Comparison of ENCODE assay signal across 26 cellular contexts in the genomic region with DNA sequence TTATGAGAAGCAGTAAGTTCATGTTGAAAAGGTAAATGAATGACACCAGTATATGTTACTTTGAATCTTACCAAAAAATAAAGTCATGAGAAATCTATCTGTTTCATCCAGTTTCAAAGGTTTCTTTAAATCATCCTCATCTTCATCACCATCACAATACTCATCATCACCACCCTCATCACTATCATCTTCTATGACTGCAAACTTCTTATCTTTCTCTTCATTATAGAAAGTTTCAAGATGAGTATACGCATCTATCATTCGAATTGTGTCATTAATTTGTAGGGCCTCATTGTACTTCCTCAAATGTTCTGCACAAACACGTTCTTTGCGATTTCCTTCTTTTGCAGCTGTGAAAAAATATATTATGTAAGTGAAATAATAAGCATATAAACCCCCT. TPM values are rescaled to one million over a fixed set of nuclear protein-coding genes. Genes with fewer than 3 reads are reported as not detected.
"Had no signal": no experiment of that assay in that cellular context is flagged by ENCODE, and none has a peak within 500 bp of the region (broad histone marks: within the 10 kb centered on the region; RNA-seq: fewer than 3 reads in every experiment).

No MANE protein-coding gene starts in this region.

- H3K4me1 Mint-ChIP-seq: activated naive CD8-positive, alpha-beta T cell treated with anti-CD3 and anti-CD28 coated beads, Interleukin-2, amount 10 ng/mL, durations not matched to agents 7 days and 5 days had no signal

- H3K4me1 ChIP-seq: adrenal gland had no signal

- H3K9me3 ChIP-seq: adrenal gland, MG63 had no signal

- H3K9me3 Mint-ChIP-seq: activated CD4-positive, alpha-beta memory T cell treated with anti-CD3 and anti-CD28 coated beads, Interleukin-2, amount 10 ng/mL, durations not matched to agents 7 days and 5 days; activated naive CD8-positive, alpha-beta T cell treated with anti-CD3 and anti-CD28 coated beads, Interleukin-2, amount 10 ng/mL, durations not matched to agents 7 days and 5 days; T-helper 2 cell treated with Interferon-gamma antibody and Interleukin-4, amounts not matched to agents 5 μg/mL and 100 μg/mL, for 36 hours had no signal

- H3K27me3 Mint-ChIP-seq: activated CD4-positive, alpha-beta memory T cell treated with anti-CD3 and anti-CD28 coated beads, Interleukin-2, amount 10 ng/mL, durations not matched to agents 7 days and 5 days; activated naive CD8-positive, alpha-beta T cell treated with anti-CD3 and anti-CD28 coated beads, Interleukin-2, amount 10 ng/mL, durations not matched to agents 7 days and 5 days had no signal

- DNase-seq: activated CD4-positive, alpha-beta memory T cell treated with anti-CD3 and anti-CD28 coated beads, Interleukin-2, amount 10 ng/mL, durations not matched to agents 7 days and 5 days; activated CD4-positive, alpha-beta T cell treated with anti-CD3 and anti-CD28 coated beads, Interleukin-2, amount 50 U/mL, for 1 hour; activated naive CD4-positive, alpha-beta T cell treated with anti-CD3 and anti-CD28 coated beads, Interleukin-2, amount 50 U/mL, for 16 hours; activated naive CD8-positive, alpha-beta T cell treated with anti-CD3 and anti-CD28 coated beads, Interleukin-2, amount 10 ng/mL, durations not matched to agents 7 days and 5 days; activated T-cell treated with anti-CD3 and anti-CD28 coated beads for 4 hours; adrenal gland; anterior cingulate cortex; cerebellar nuclear complex; MG63; NCI-H1092; NCI-H1417; NCI-H1694 treated with DMSO at 0.1 percent for 48 hours; NCI-H2029 treated with DMSO at 0.1 percent for 48 hours; NCI-H345; NCI-H510A; NCI-H526 treated with DMSO at 0.1 percent for 48 hours; NCI-H82; OCI-M1; RPMI8226; T-helper 1 cell had no signal

- H3K4me2 ChIP-seq: KMS-11 had no signal

- H3K9ac ChIP-seq: KMS-11 had no signal

- H3K4me3 ChIP-seq: adrenal gland, MG63, SK-N-MC had no signal

- H3K36me3 ChIP-seq: MG63 had no signal

- ATAC-seq: Panc1, Right ventricle myocardium inferior had no signal

- H3K27ac ChIP-seq: adrenal gland, KMS-11, SK-N-MC had no signal

- H3K27me3 ChIP-seq: adrenal gland, MG63 had no signal

- H3K4me3 Mint-ChIP-seq: activated CD4-positive, alpha-beta memory T cell treated with anti-CD3 and anti-CD28 coated beads, Interleukin-2, amount 10 ng/mL, durations not matched to agents 7 days and 5 days; activated naive CD8-positive, alpha-beta T cell treated with anti-CD3 and anti-CD28 coated beads, Interleukin-2, amount 10 ng/mL, durations not matched to agents 7 days and 5 days; T-helper 2 cell treated with Interferon-gamma antibody and Interleukin-4, amounts not matched to agents 5 μg/mL and 100 μg/mL, for 36 hours had no signal

- H3K27ac Mint-ChIP-seq: activated CD4-positive, alpha-beta memory T cell treated with anti-CD3 and anti-CD28 coated beads, Interleukin-2, amount 10 ng/mL, durations not matched to agents 7 days and 5 days; activated naive CD8-positive, alpha-beta T cell treated with anti-CD3 and anti-CD28 coated beads, Interleukin-2, amount 10 ng/mL, durations not matched to agents 7 days and 5 days; T-helper 2 cell treated with Interferon-gamma antibody and Interleukin-4, amounts not matched to agents 5 μg/mL and 100 μg/mL, for 36 hours had no signal

RNA-seq across cellular contexts. Expression of a gene that starts 34.1 kb away (rescaled TPM):
- total RNA-seq: activated CD4-positive, alpha-beta memory T cell treated with anti-CD3 and anti-CD28 coated beads, Interleukin-2, amount 10 ng/mL, durations not matched to agents 7 days and 5 days; activated CD8-positive, alpha-beta memory T cell treated with anti-CD3 and anti-CD28 coated beads for 36 hours; activated naive CD8-positive, alpha-beta T cell treated with anti-CD3 and anti-CD28 coated beads, Interleukin-2, amount 10 ng/mL, durations not matched to agents 7 days and 5 days had no signal
